Comparison of ENCODE assay signal across 19 cellular contexts in genomic region chr2:102927854-102928267, GRCh38.
"Had no signal": no experiment of that assay in that cellular context is flagged by ENCODE, and none has a peak within 500 bp of the region (broad histone marks: within the 10 kb centered on the region; RNA-seq: fewer than 3 reads in every experiment).

No MANE protein-coding gene starts in this region.

- ATAC-seq: effector memory CD8-positive, alpha-beta T cell; esophagus mucosa; foreskin keratinocyte; heart right ventricle; left cardiac atrium; left lung; left ventricle myocardium superior; lower lobe of right lung; mucosa of descending colon had no signal

- H3K27me3 ChIP-seq: colonic mucosa, foreskin keratinocyte, left lung had no signal

- H3K4me1 ChIP-seq: colonic mucosa, foreskin keratinocyte, heart right ventricle, left lung, lower lobe of right lung had no signal

- H3K9me3 ChIP-seq: colonic mucosa, left lung, lower lobe of right lung, mucosa of descending colon had no signal

- H3K27ac ChIP-seq: colonic mucosa, epithelial cell of prostate, foreskin keratinocyte, heart right ventricle, left lung, lower lobe of right lung had no signal

- DNase-seq: colonic mucosa; cortex of kidney; effector CD8-positive, alpha-beta T cell; effector memory CD8-positive, alpha-beta T cell; endodermal cell; erythroblast; foreskin keratinocyte; glutamatergic neuron; head of caudate nucleus; heart right ventricle; hippocampal formation; left cardiac atrium; left lung; left ventricle myocardium superior; lower lobe of right lung; mesenchymal stem cell; mucosa of descending colon had no signal

- H3K36me3 ChIP-seq: colonic mucosa, heart right ventricle, left lung, lower lobe of right lung had no signal

- H3K4me3 ChIP-seq: colonic mucosa, heart right ventricle, left lung, lower lobe of right lung, mucosa of descending colon had no signal
